In the genomic region with DNA sequence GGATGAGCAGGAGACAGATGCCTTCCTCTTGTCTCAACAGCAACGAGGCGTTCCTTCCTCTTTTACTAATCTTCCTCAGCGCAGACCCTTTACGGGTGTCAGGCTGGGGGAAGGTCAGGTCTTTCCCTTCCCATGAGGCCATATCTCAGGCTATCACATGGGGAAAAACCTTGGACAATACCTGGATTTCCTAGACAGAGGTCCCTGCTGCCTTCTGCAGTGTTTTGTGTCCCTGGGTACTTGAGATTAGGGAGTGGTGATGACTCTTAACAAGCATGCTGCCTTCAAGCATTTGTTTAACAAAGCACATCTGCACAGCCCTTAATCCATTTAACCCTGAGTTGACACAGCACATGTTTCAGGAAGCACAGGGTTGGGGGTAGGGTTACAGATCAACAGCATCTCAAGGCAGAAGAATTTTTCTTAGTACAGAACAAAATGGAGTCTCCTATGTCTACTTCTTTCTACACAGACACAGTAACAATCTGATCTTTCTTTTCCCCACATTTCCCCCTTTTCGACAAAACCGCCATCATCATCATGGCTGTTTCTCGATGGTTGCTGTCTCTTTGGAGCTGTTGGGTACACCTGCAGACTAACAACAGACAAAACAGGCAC, we compare ENCODE assay signal across 13 cellular contexts. TPM values are rescaled to one million over a fixed set of nuclear protein-coding genes. Genes with fewer than 3 reads are reported as not detected.
"Had no signal": no experiment of that assay in that cellular context is flagged by ENCODE, and none has a peak within 500 bp of the region (broad histone marks: within the 10 kb centered on the region; RNA-seq: fewer than 3 reads in every experiment).

No MANE protein-coding gene starts in this region.

RNA-seq across cellular contexts. Expression of gene CR1L, which starts 9.3 kb away (rescaled TPM):
- total RNA-seq: activated CD4-positive, alpha-beta memory T cell treated with anti-CD3 and anti-CD28 coated beads for 36 hours; activated T-helper 1 cell treated with anti-CD3 and anti-CD28 coated beads, Interleukin-12 subunit alpha, Interleukin-12 subunit beta, Interleukin-2, Interleukin-4 antibody, amounts not matched to agents 30 ng/mL and 10 ng/mL and 1 ng/mL, durations not matched to agents 14 hours and 24 hours and 36 hours; astrocyte; breast epithelium; frontal cortex; left cardiac atrium; mucosa of gallbladder; osteocyte; prostate gland; right atrium auricular region had no signal
- polyA plus RNA-seq: esophagus; naive thymus-derived CD4-positive, alpha-beta T cell; urinary bladder had no signal
